Comparison of ENCODE assay signal across 12 cellular contexts in the genomic region with DNA sequence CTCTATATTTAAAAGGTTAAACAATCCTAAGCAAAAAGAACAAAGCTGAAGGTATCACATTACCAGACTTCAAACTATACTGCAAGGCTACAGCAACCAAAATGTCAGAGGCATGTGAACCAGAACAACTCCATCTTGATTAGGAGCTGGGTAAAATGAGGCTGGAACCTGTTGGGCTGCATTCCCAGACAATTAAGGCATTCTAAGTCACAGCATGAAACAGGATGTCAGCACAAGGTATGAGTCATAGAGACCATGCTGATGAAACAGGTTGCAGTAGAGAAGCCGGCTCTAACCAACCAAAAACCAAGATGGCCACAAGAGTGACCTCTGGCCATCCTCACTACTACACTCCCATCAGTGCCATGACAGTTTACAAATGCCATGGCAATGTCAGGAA.
DNase-seq lines count a peak whose midpoint lies in the region; ATAC-seq and TF ChIP-seq lines count a peak whose summit lies in the region.
"Had no signal": no experiment of that assay in that cellular context is flagged by ENCODE, and none has a peak within 500 bp of the region (broad histone marks: within the 10 kb centered on the region; RNA-seq: fewer than 3 reads in every experiment).

No MANE protein-coding gene starts in this region.

- ATAC-seq in left lung (peak; percentile 19), GM21423 (IDR thresholded peaks at IDR 0.05; ENCODE audit: unreplicated experiment) (no peak), Right ventricle myocardium superior (ENCODE audit: poor library complexity) (no peak)

- no peak for TF ChIP-seq CTCF in astrocyte of the spinal cord (IDR thresholded peaks at IDR 0.05; ENCODE audit: low read depth, low read length)
- TF ChIP-seq CTCF in left lung (IDR thresholded peaks at IDR 0.05) = no peak
- TF ChIP-seq CTCF in tibial artery (IDR thresholded peaks at IDR 0.05) = no peak

- in situ Hi-C loops in astrocyte of the spinal cord (cut with HindIII; ENCODE audit: low sequenced_read_pairs) = no loop called here

- DNase-seq in EL = peak; percentile 47
- DNase-seq in M059J (ENCODE audit: low read depth) = peak; percentile 91
- DNase-seq in astrocyte of the spinal cord (ENCODE audit: low read depth, low spot score) = peak; percentile 91
- DNase-seq in left lung = no peak
- DNase-seq in activated naive CD4-positive, alpha-beta T cell treated with Interleukin-2 at 50 U/mL for 16 hours = no peak
- no peak for DNase-seq in tibial artery
- no peak for DNase-seq in Right ventricle myocardium superior
- DNase-seq: activated CD4-positive, alpha-beta T cell treated with anti-CD3 and anti-CD28 coated beads for 1 hour; DMS79; NCI-H1105 treated with DMSO at 0.1 percent for 48 hours; RPMI8226 had no signal

- H3K27ac ChIP-seq in left lung (no peak overlapping the region), tibial artery (no peak overlapping the region)

- H3K36me3 ChIP-seq in left lung = no peaks in the 10 kb centered on the region
- H3K36me3 ChIP-seq in tibial artery = no peaks in the 10 kb centered on the region

- H3K9me3 ChIP-seq in left lung (no peaks in the 10 kb centered on the region), tibial artery (no peaks in the 10 kb centered on the region)

- intact Hi-C loops in left lung (cut with DNase I) = no loop called here
- intact Hi-C loops in tibial artery (cut with DNase I; ENCODE audit: low total_unique reads) = no loop called here
- intact Hi-C loops in Right ventricle myocardium superior (cut with DNase I) = no loop called here

- H3K27me3 ChIP-seq in left lung = no peaks in the 10 kb centered on the region
- no peaks in the 10 kb centered on the region for H3K27me3 ChIP-seq in tibial artery

- H3K4me1 ChIP-seq in left lung = no peaks in the 10 kb centered on the region
- H3K4me1 ChIP-seq in tibial artery = no peaks in the 10 kb centered on the region

- H3K4me3 ChIP-seq in astrocyte of the spinal cord (ENCODE audit: low read depth, low read length) (no peak overlapping the region), left lung (no peak overlapping the region), tibial artery (no peak overlapping the region)

Comparison
In these comparisons a context has a peak if more than half of its experiments do, and no peak if none do; other contexts are left out.
1. DNase-seq: peak in EL (single experiment), M059J (single experiment) and astrocyte of the spinal cord (single experiment); none in left lung (0 of 2), activated naive CD4-positive, alpha-beta T cell treated with Interleukin-2 at 50 U/mL for 16 hours (single experiment), tibial artery (0 of 2) and Right ventricle myocardium superior (single experiment).